1 cellular context compared by ENCODE assay signal in the genomic region with DNA sequence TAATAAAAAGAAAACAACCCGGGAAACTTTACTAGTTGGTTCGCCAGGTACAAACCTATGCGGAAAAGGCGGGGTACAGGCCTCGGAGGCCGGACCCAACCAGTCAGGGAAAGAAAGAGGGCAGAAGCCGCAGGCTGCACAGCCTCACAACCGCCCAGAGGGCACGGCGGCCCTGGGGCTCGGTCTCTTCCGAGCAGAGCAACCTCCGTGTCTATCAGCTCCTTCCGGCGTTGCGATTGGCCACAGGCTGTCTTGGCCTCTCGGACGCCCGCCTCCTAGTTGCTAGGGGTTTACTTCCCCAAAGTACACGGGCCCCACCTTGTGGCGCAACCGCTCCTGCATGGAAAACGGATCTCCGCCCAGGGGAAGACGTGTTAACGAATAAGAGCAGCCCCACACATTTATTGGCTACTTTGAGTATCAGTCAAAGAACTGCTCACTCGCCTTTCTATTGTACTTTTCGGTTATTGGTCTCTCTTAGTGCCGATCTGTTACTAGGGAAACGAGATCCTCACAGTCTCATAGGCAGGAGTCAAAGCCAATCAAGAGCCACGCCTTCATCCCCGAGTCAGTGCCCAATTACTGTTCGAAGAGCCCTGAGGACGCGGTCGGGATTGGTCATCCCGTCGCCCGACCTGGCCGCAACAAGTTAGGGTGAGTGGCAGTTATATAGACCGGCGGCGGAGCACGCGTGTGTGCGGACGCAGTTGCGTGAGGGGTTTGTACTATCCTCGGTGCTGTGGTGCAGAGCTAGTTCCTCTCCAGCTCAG.
A peak's percentile ranks its signal among the peaks of the same experiment; 100 is the strongest.
TF ChIP-seq lines count a peak whose summit lies in the region.

Gene G3BP1, plus strand, starts transcription at position 696 of the 770 bp plus-strand sequence. CDS start 14,667 bp downstream, outside the sequence.

TF ChIP-seq in HepG2, 621 proteins besides CTCF, POLR2A, EP300 and RAD21 (continued from another document):
- TF ChIP-seq SAP130 (CRISPR knock-in tag; IDR thresholded peaks at IDR 0.05; ENCODE audit: low read depth): peak; percentile 90
- TF ChIP-seq, protein P1, sequence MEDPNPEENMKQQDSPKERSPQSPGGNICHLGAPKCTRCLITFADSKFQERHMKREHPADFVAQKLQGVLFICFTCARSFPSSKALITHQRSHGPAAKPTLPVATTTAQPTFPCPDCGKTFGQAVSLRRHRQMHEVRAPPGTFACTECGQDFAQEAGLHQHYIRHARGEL (CRISPR knock-in tag; IDR thresholded peaks at IDR 0.05): no peak
- TF ChIP-seq DMAP1 (CRISPR knock-in tag; IDR thresholded peaks at IDR 0.05): peak; percentile 96
- no peak for TF ChIP-seq CBX2 (IDR thresholded peaks at IDR 0.05; ENCODE audit: low read depth, low read length)
- TF ChIP-seq CBX2 (CRISPR knock-in tag; IDR thresholded peaks at IDR 0.05; ENCODE audit: low read depth): no peak
- TF ChIP-seq NAIF1 (CRISPR knock-in tag; IDR thresholded peaks at IDR 0.05; ENCODE audit: borderline replicate concordance): no peak
- TF ChIP-seq ZNF563 (CRISPR knock-in tag; IDR thresholded peaks at IDR 0.05): no peak
- TF ChIP-seq ZSCAN30 (CRISPR knock-in tag; IDR thresholded peaks at IDR 0.05): no peak
- no peak for TF ChIP-seq RBM22 (optimal IDR thresholded peaks at IDR 0.05; ENCODE audit: low read length)
- TF ChIP-seq ZSCAN12 (CRISPR knock-in tag; IDR thresholded peaks at IDR 0.05): peak; percentile 86; the same call in 1 of the 2 replicates
- TF ChIP-seq ZKSCAN5 (CRISPR knock-in tag; IDR thresholded peaks at IDR 0.05): no peak
- TF ChIP-seq ZNF740 (CRISPR knock-in tag; IDR thresholded peaks at IDR 0.05): peak; percentile 60; the same call in 1 of the 2 replicates
- no peak; the same call in 1 of the 2 replicates for TF ChIP-seq ZNF276 (CRISPR knock-in tag; IDR thresholded peaks at IDR 0.05; ENCODE audit: low read depth)
- TF ChIP-seq ZBTB25 (CRISPR knock-in tag; IDR thresholded peaks at IDR 0.05): 0 out of 2 replicates have a peak, but pooled peaks have one; percentile 48
- TF ChIP-seq MLLT10 (CRISPR knock-in tag; IDR thresholded peaks at IDR 0.05): no peak
- no peak for TF ChIP-seq RELA (CRISPR knock-in tag; IDR thresholded peaks at IDR 0.05)
- 0 out of 2 replicates have a peak, but pooled peaks have one; percentile 10 for TF ChIP-seq ZBTB20 (CRISPR knock-in tag; IDR thresholded peaks at IDR 0.05; ENCODE audit: borderline replicate concordance, low read depth)
- peak; percentile 40; the same call in 1 of the 2 replicates for TF ChIP-seq SATB2 (CRISPR knock-in tag; IDR thresholded peaks at IDR 0.05)
- TF ChIP-seq GMEB2 (CRISPR knock-in tag; IDR thresholded peaks at IDR 0.05; ENCODE audit: low read depth): 0 out of 2 replicates have a peak, but pooled peaks have one; percentile 4
- TF ChIP-seq ZSCAN9 (CRISPR knock-in tag; IDR thresholded peaks at IDR 0.05; ENCODE audit: borderline replicate concordance): peak; percentile 71; the same call in 1 of the 2 replicates
- TF ChIP-seq, protein P2, sequence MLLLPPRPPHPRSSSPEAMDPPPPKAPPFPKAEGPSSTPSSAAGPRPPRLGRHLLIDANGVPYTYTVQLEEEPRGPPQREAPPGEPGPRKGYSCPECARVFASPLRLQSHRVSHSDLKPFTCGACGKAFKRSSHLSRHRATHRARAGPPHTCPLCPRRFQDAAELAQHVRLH (CRISPR knock-in tag; IDR thresholded peaks at IDR 0.05; ENCODE audit: borderline replicate concordance, low read depth): peak; percentile 49; the same call in 1 of the 2 replicates
